In the genomic region with DNA sequence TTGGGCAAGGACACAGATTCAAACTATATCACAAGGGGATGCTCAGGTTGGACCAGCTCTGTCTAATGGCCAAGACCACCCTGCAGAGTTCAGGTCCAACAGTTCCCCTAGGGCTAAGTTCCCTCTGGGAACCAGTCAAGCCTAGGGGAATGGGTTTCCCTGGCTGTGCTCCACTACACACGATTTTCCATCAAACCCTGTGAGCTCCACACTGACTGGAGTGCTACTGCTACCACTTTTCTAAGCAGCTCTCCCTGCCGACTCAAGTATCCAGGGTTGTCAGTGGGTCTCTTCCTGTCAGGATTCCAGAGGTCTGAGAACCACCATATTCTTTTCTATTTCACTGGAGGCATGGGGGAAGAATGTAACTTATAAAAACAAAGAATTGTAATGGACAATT, we compare ENCODE assay signal across 14 cellular contexts.
DNase-seq lines count a peak whose midpoint lies in the region; ATAC-seq and TF ChIP-seq lines count a peak whose summit lies in the region.
"Had no signal": no experiment of that assay in that cellular context is flagged by ENCODE, and none has a peak within 500 bp of the region (broad histone marks: within the 10 kb centered on the region; RNA-seq: fewer than 3 reads in every experiment).

No MANE protein-coding gene starts in this region.

- WGBS in mesenchymal stem cell, result 87% methylated on average over 2 of the region's 2 CpGs

- no peaks in the 10 kb centered on the region for H3K79me2 ChIP-seq in HCT116 (ENCODE audit: insufficient read depth, low read length)

- ATAC-seq in HCT116 (no peak), GM19452 (IDR thresholded peaks at IDR 0.05; ENCODE audit: unreplicated experiment) (no peak), HG03432 (IDR thresholded peaks at IDR 0.05; ENCODE audit: unreplicated experiment) (no peak), HG02798 (IDR thresholded peaks at IDR 0.05; ENCODE audit: poor library complexity, unreplicated experiment) (no peak)
- ATAC-seq: CD8-positive, alpha-beta T cell had no signal

- H3K9me3 ChIP-seq in HCT116 (ENCODE audit: control insufficient read depth in 1 of 2, insufficient read depth in 1 of 2, low read depth in 1 of 2, low read length in 2 of 2), result no peaks in the 10 kb centered on the region
- no peaks in the 10 kb centered on the region for H3K9me3 ChIP-seq in mesenchymal stem cell (ENCODE audit: control insufficient read depth, low read length)

- no peak overlapping the region for H2BK5ac ChIP-seq in mesenchymal stem cell (ENCODE audit: low read depth, low read length, poor library complexity, severe bottlenecking)

- H3K36me3 ChIP-seq in HCT116 (ENCODE audit: control insufficient read depth in 1 of 2, insufficient read depth in 2 of 2, low read length in 2 of 2) (no peaks in the 10 kb centered on the region), mesenchymal stem cell (ENCODE audit: control insufficient read depth in 1 of 2, insufficient read depth in 2 of 2, low read depth in 1 of 2, low read length in 2 of 2) (no peaks in the 10 kb centered on the region)
- H3K36me3 ChIP-seq: BLaER1 treated with 17β-estradiol and CSF1 and Interleukin-3, amounts not matched to agents 10 nM and 100 nM had no signal

- intact Hi-C loops in HCT116 (cut with micrococcal nuclease), result no loop called here

- H3K79me1 ChIP-seq in mesenchymal stem cell (replicated peaks; ENCODE audit: low read length, poor library complexity, severe bottlenecking), result no peaks in the 10 kb centered on the region

- H2AFZ ChIP-seq in HCT116 (ENCODE audit: low read depth, low read length, poor library complexity, severe bottlenecking) (peak overlapping the region; percentile 27), mesenchymal stem cell (ENCODE audit: low read depth, low read length) (no peak overlapping the region)

- no peak overlapping the region for H2BK120ac ChIP-seq in mesenchymal stem cell (ENCODE audit: low read depth, low read length)

- POLR2A ChIA-PET in HCT116 (lab: Charles Lee), result no interaction called here

- peak overlapping the region in 1 of 2 experiments; percentile 70 for H3K18ac ChIP-seq in mesenchymal stem cell (ENCODE audit: low read depth in 1 of 2, low read length in 2 of 2)

- no peak for TF ChIP-seq RAD21 in HCT116 (IDR thresholded peaks at IDR 0.05; ENCODE audit: low read depth)

- TF ChIP-seq CTCF in HCT116 (IDR thresholded peaks at IDR 0.05 in 2 of 3, conservative IDR thresholded peaks at IDR 0.05 in 1 of 3; ENCODE audit: borderline replicate concordance in 1 of 3, insufficient read depth in 1 of 3, low read depth in 2 of 3, low read length in 2 of 3) (no peak), choroid plexus epithelial cell (conservative IDR thresholded peaks at IDR 0.05; ENCODE audit: low read depth, low read length) (no peak)

- H4K8ac ChIP-seq in mesenchymal stem cell (ENCODE audit: low read length), result no peak overlapping the region

- H4K20me1 ChIP-seq in HCT116 (ENCODE audit: insufficient read depth), result no peaks in the 10 kb centered on the region
- H4K20me1 ChIP-seq: BLaER1 treated with 17β-estradiol and CSF1 and Interleukin-3, amounts not matched to agents 10 nM and 100 nM had no signal

- H2AK5ac ChIP-seq in mesenchymal stem cell (ENCODE audit: low read length, severe bottlenecking), result peak overlapping the region; percentile 6

- H3K27me3 ChIP-seq in HCT116 (ENCODE audit: insufficient read depth, low read length) (no peaks in the 10 kb centered on the region), mesenchymal stem cell (ENCODE audit: control insufficient read depth in 1 of 2, insufficient read depth in 1 of 2, low read length in 2 of 2) (no peaks in the 10 kb centered on the region)
- H3K27me3 ChIP-seq: BLaER1 treated with 17β-estradiol and CSF1 and Interleukin-3, amounts not matched to agents 10 nM and 100 nM had no signal

- H3K4me3 ChIP-seq in HCT116 (replicated peaks in 1 of 2; ENCODE audit: low read depth in 1 of 2, low read length in 2 of 2), result no peak overlapping the region
- H3K4me3 ChIP-seq in choroid plexus epithelial cell (ENCODE audit: low read depth, low read length), result no peak overlapping the region
- H3K4me3 ChIP-seq in mesenchymal stem cell (ENCODE audit: insufficient read depth in 1 of 2, low read depth in 1 of 2, low read length in 2 of 2), result no peak overlapping the region
- H3K4me3 ChIP-seq: BLaER1 treated with 17β-estradiol and CSF1 and Interleukin-3, amounts not matched to agents 10 nM and 100 nM had no signal

- H3K14ac ChIP-seq in mesenchymal stem cell (ENCODE audit: low read length in 2 of 2), result no peak overlapping the region

- peak overlapping the region; percentile 36; the same call in 1 of the 2 replicates for H3K4me2 ChIP-seq in HCT116 (ENCODE audit: low read length)
- no peak overlapping the region for H3K4me2 ChIP-seq in mesenchymal stem cell (ENCODE audit: low read length, poor library complexity, severe bottlenecking)
- H3K4me2 ChIP-seq: BLaER1 treated with 17β-estradiol and CSF1 and Interleukin-3, amounts not matched to agents 10 nM and 100 nM had no signal

- TF ChIP-seq POLR2A in HCT116 (IDR thresholded peaks at IDR 0.05; ENCODE audit: borderline replicate concordance, extremely low read depth, insufficient read depth, insufficient read length), result no peak

- DNase-seq in HCT116 (ENCODE audit: low read depth, low spot score) (no peak), choroid plexus epithelial cell (ENCODE audit: low read depth) (peak; percentile 10), mesenchymal stem cell (no peak), NCI-H2171 treated with DMSO at 0.1 percent for 48 hours (lab: John Stamatoyannopoulos, UW) (no peak)
- DNase-seq: CD8-positive, alpha-beta T cell; DMS79; GDM1; HCEC 1CT; HFFc6; KG1 had no signal

- peaks cover 14 to 28% of the 10 kb centered on the region in 2 experiments for H3K4me1 ChIP-seq in HCT116 (ENCODE audit: control insufficient read depth in 1 of 2, insufficient read depth in 2 of 2, low read length in 2 of 2)
- peaks cover 7% of the 10 kb centered on the region for H3K4me1 ChIP-seq in mesenchymal stem cell (ENCODE audit: control insufficient read depth, insufficient read depth, low read depth, low read length)

- H2BK12ac ChIP-seq in mesenchymal stem cell (ENCODE audit: low read length in 2 of 2), result peak overlapping the region in 1 of 2 experiments; percentile 52

- no peak overlapping the region for H3K9ac ChIP-seq in HCT116 (ENCODE audit: low read length)
- no peak overlapping the region for H3K9ac ChIP-seq in mesenchymal stem cell (ENCODE audit: low read length)
- H3K9ac ChIP-seq: BLaER1 treated with 17β-estradiol and CSF1 and Interleukin-3, amounts not matched to agents 10 nM and 100 nM had no signal

- peak overlapping the region in 1 of 2 experiments; percentile 6 for H3K4ac ChIP-seq in mesenchymal stem cell (ENCODE audit: low read depth in 1 of 2, low read length in 2 of 2)

- no peak overlapping the region for H4K91ac ChIP-seq in mesenchymal stem cell (ENCODE audit: low read length)

- H3K27ac ChIP-seq in HCT116 (ENCODE audit: low read depth, low read length) (no peak overlapping the region), mesenchymal stem cell (ENCODE audit: low read length, poor library complexity, severe bottlenecking) (no peak overlapping the region)
- H3K27ac ChIP-seq: BLaER1 treated with 17β-estradiol and CSF1 and Interleukin-3, amounts not matched to agents 10 nM and 100 nM had no signal

- CTCF ChIA-PET in HCT116 (lab: Charles Lee), result no interaction called here

- no TSS peak for BruUV-seq in HCT116 (replicated peaks; lab: Mats Ljungman, UMichigan)

- RAD21 ChIA-PET in HCT116 (lab: Charles Lee; ENCODE audit: low non-redundant PET in 1 of 2, low total read pairs in 2 of 2, uncharacterized antibody in 2 of 2, unreplicated experiment in 2 of 2), result no interaction called here

- H3K23ac ChIP-seq in mesenchymal stem cell (ENCODE audit: low read length in 2 of 2), result no peak overlapping the region

- H2BK15ac ChIP-seq in mesenchymal stem cell (ENCODE audit: low read depth, poor library complexity, severe bottlenecking), result no peak overlapping the region

- H3K9me2 ChIP-seq in HCT116 (ENCODE audit: insufficient read depth), result no peaks in the 10 kb centered on the region

TF ChIP-seq in HCT116, 20 proteins besides CTCF, POLR2A, EP300 and RAD21:
- no peak for TF ChIP-seq JUND (IDR thresholded peaks at IDR 0.05)
- TF ChIP-seq CBX3 (IDR thresholded peaks at IDR 0.05; ENCODE audit: low read depth), result no peak
- no peak for TF ChIP-seq SRF (IDR thresholded peaks at IDR 0.05; ENCODE audit: low read depth)
- TF ChIP-seq, protein P1, sequence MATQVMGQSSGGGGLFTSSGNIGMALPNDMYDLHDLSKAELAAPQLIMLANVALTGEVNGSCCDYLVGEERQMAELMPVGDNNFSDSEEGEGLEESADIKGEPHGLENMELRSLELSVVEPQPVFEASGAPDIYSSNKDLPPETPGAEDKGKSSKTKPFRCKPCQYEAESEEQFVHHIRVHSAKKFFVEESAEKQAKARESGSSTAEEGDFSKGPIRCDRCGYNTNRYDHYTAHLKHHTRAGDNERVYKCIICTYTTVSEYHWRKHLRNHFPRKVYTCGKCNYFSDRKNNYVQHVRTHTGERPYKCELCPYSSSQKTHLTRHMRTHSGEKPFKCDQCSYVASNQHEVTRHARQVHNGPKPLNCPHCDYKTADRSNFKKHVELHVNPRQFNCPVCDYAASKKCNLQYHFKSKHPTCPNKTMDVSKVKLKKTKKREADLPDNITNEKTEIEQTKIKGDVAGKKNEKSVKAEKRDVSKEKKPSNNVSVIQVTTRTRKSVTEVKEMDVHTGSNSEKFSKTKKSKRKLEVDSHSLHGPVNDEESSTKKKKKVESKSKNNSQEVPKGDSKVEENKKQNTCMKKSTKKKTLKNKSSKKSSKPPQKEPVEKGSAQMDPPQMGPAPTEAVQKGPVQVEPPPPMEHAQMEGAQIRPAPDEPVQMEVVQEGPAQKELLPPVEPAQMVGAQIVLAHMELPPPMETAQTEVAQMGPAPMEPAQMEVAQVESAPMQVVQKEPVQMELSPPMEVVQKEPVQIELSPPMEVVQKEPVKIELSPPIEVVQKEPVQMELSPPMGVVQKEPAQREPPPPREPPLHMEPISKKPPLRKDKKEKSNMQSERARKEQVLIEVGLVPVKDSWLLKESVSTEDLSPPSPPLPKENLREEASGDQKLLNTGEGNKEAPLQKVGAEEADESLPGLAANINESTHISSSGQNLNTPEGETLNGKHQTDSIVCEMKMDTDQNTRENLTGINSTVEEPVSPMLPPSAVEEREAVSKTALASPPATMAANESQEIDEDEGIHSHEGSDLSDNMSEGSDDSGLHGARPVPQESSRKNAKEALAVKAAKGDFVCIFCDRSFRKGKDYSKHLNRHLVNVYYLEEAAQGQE (IDR thresholded peaks at IDR 0.05; ENCODE audit: low read depth), result no peak
- TF ChIP-seq, protein P2, sequence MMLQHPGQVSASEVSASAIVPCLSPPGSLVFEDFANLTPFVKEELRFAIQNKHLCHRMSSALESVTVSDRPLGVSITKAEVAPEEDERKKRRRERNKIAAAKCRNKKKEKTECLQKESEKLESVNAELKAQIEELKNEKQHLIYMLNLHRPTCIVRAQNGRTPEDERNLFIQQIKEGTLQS (IDR thresholded peaks at IDR 0.05), result no peak
- no peak for TF ChIP-seq EZH2 (IDR thresholded peaks at IDR 0.05)
- TF ChIP-seq ZFX (IDR thresholded peaks at IDR 0.05), result no peak
- no peak for TF ChIP-seq TCF7L2 (IDR thresholded peaks at IDR 0.05; ENCODE audit: borderline replicate concordance, extremely low read depth, insufficient read depth, insufficient read length)
- no peak for TF ChIP-seq POLR2AphosphoS5 (IDR thresholded peaks at IDR 0.05; ENCODE audit: low read depth, low read length)
